In genomic region chr2:68238955-68239822, GRCh38 we compare ENCODE assay signal across 12 cellular contexts. TPM values are rescaled to one million over a fixed set of nuclear protein-coding genes. Genes with fewer than 3 reads are reported as not detected.
DNase-seq lines count a peak whose midpoint lies in the region; ATAC-seq, FAIRE-seq and TF ChIP-seq lines count a peak whose summit lies in the region.
"Had no signal": no experiment of that assay in that cellular context is flagged by ENCODE, and none has a peak within 500 bp of the region (broad histone marks: within the 10 kb centered on the region; RNA-seq: fewer than 3 reads in every experiment).

No MANE protein-coding gene starts in this region.

- no peak overlapping the region for H2AFZ ChIP-seq in HepG2 (ENCODE audit: low read length)

- 91% methylated on average over 6 of the region's 6 CpGs for WGBS in HepG2 (ENCODE audit: low lambda C conversion rate)

- peak overlapping the region; percentile 9 for H3K27ac Mint-ChIP-seq in WTC11

- no peak overlapping the region for H3K4me3 ChIP-seq in HepG2 (replicated peaks in 1 of 3; ENCODE audit: insufficient read depth in 1 of 3, low read depth in 2 of 3, low read length in 3 of 3)

- H3K36me3 ChIP-seq in HepG2 (replicated peaks in 1 of 2; ENCODE audit: control insufficient read depth in 1 of 2, insufficient read depth in 2 of 2, low read length in 2 of 2): peaks cover 0 to 5% of the 10 kb centered on the region in 2 experiments; a peak in 2 of 5 replicates

- H3K4me2 ChIP-seq in HepG2 (ENCODE audit: low read depth, low read length): no peak overlapping the region

- H3K9me3 Mint-ChIP-seq in WTC11: no peaks in the 10 kb centered on the region
- H3K9me3 Mint-ChIP-seq: neural crest cell had no signal

- intact Hi-C loops in HepG2 (cut with micrococcal nuclease; ENCODE audit: unreplicated experiment): no loop called here

- no peaks in the 10 kb centered on the region for H3K27me3 ChIP-seq in HepG2 (ENCODE audit: control insufficient read depth in 1 of 2, insufficient read depth in 2 of 2, low read length in 2 of 2)

- no peaks in the 10 kb centered on the region for H3K27me3 Mint-ChIP-seq in WTC11 (ENCODE audit: low read depth)

- H3K4me3 Mint-ChIP-seq in WTC11: no peak overlapping the region
- H3K4me3 Mint-ChIP-seq: neural crest cell had no signal

- ATAC-seq in WTC11: no peak
- no peak for ATAC-seq in HepG2
- ATAC-seq in HG02885 (IDR thresholded peaks at IDR 0.05; ENCODE audit: poor library complexity, unreplicated experiment): no peak
- no peak for ATAC-seq in HG02798 (IDR thresholded peaks at IDR 0.05; ENCODE audit: poor library complexity, unreplicated experiment)
- ATAC-seq: Panc1 had no signal

- H3K79me2 ChIP-seq in HepG2 (ENCODE audit: insufficient read depth, low read length): peaks cover 100% of the 10 kb centered on the region

- TF ChIP-seq CTCF in WTC11 (IDR thresholded peaks at IDR 0.05) (no peak), HepG2 (CRISPR knock-in tag; IDR thresholded peaks at IDR 0.05) (no peak)

- no TSS peak for BruUV-seq in HepG2 (replicated peaks; lab: Mats Ljungman, UMichigan)

- TF ChIP-seq EP300 in HepG2 (IDR thresholded peaks at IDR 0.05; ENCODE audit: low read depth in 2 of 2, low read length in 2 of 2) (no peak), HepG2 (CRISPR knock-in tag; IDR thresholded peaks at IDR 0.05; ENCODE audit: borderline replicate concordance) (no peak)

- peaks cover 51% of the 10 kb centered on the region for H3K4me1 Mint-ChIP-seq in WTC11

- no peak for TF ChIP-seq POLR2A in HepG2 (IDR thresholded peaks at IDR 0.05; ENCODE audit: insufficient read depth in 1 of 2, low read depth in 2 of 2, low read length in 2 of 2)

- no peak overlapping the region for H3K9ac ChIP-seq in HepG2 (ENCODE audit: insufficient read depth, low read depth, low read length)

- TF ChIP-seq RAD21 in HepG2 (CRISPR knock-in tag; IDR thresholded peaks at IDR 0.05): no peak

- H3K9me3 ChIP-seq in HepG2 (ENCODE audit: low read length): no peaks in the 10 kb centered on the region

- no peaks in the 10 kb centered on the region for H3K36me3 Mint-ChIP-seq in WTC11

- in situ Hi-C loops in HepG2 (cut with HindIII; ENCODE audit: extremely low pct_ligation_motif_present, low pct_unique_long_range_greater_than_20kb): no loop called here

- peaks cover 67% of the 10 kb centered on the region for H4K20me1 ChIP-seq in HepG2 (ENCODE audit: insufficient read depth, low read length)

- FAIRE-seq in HepG2 (lab: Jason Lieb, UNC): no peak

- 0 out of 2 replicates have a peak, but pooled peaks cover 26% of the 10 kb centered on the region for H3K4me1 ChIP-seq in HepG2 (ENCODE audit: insufficient read depth, low read length)

- DNase-seq in CD1c-positive myeloid dendritic cell (ENCODE audit: extremely low spot score) (peak; percentile 36), HCEC 1CT (peak; percentile 64), WTC11 (ENCODE audit: low spot score) (no peak), HepG2 (ENCODE audit: low spot score) (no peak), midbrain (lab: John Stamatoyannopoulos, UW) (no peak)
- no peak for DNase-seq in activated CD4-positive, alpha-beta T cell treated with anti-CD3 and anti-CD28 coated beads for 48 hours
- DNase-seq: erythroblast, NCI-H2081 treated with DMSO at 0.1 percent for 48 hours had no signal

- POLR2A ChIA-PET in WTC11 (lab: Charles Lee): no interaction called here
- POLR2A ChIA-PET in HepG2 (lab: Yijun Ruan, JAX): no interaction called here

- no peak overlapping the region for H3K27ac ChIP-seq in HepG2 (ENCODE audit: extremely low read length, insufficient read depth, low read length)

- CTCF ChIA-PET in WTC11 (lab: Charles Lee) (interaction anchor here (0.6 to 1.4 kb wide), 2 partner anchors 13 to 14 kb away, joined by 3 read pairs; partner anchors contain the start of gene PPP3R1), HepG2 (lab: Yijun Ruan, JAX; ENCODE audit: low intra/inter-chr PET ratio, low total read pairs) (no interaction called here)

TF ChIP-seq in WTC11, 78 proteins besides CTCF, POLR2A, EP300 and RAD21 (continues in another document):
- TF ChIP-seq CBFB (CRISPR knock-in tag; IDR thresholded peaks at IDR 0.05; ENCODE audit: low read depth) (no peak), IRF1 (CRISPR knock-in tag; IDR thresholded peaks at IDR 0.05) (no peak), FOXK1 (CRISPR knock-in tag; IDR thresholded peaks at IDR 0.05) (no peak), SOX15 (CRISPR knock-in tag; IDR thresholded peaks at IDR 0.05) (no peak), CREB1 (CRISPR knock-in tag; IDR thresholded peaks at IDR 0.05) (no peak), HMGXB4 (CRISPR knock-in tag; IDR thresholded peaks at IDR 0.05) (no peak)

TF ChIP-seq in HepG2, 621 proteins besides CTCF, POLR2A, EP300 and RAD21:
- TF ChIP-seq ZNF883 (CRISPR knock-in tag; IDR thresholded peaks at IDR 0.05; ENCODE audit: not compliant biosample characterization): no peak
- TF ChIP-seq CEBPB (IDR thresholded peaks at IDR 0.05; ENCODE audit: borderline replicate concordance, low read depth, low read length): peak; percentile 79
- TF ChIP-seq HOMEZ (CRISPR knock-in tag; IDR thresholded peaks at IDR 0.05; ENCODE audit: low read depth): peak; percentile 65; the same call in 1 of the 2 replicates

RNA-seq across cellular contexts. Expression of gene PPP3R1, which starts 13.1 kb away (rescaled TPM):
- 53.7 to 61.4 TPM (median 54.3 TPM) in 3 replicates for total RNA-seq in WTC11 (2021)
- 25.7 and 42.3 TPM in 2 replicates for total RNA-seq in HepG2 (2016; rRNA removed; fragmentation: Illumina TruSeq; extraction: Trizol)
- total RNA-seq in HepG2 (2016; cell fraction: cytosol; rRNA removed; fragmentation: Illumina TruSeq; extraction: Trizol; ENCODE audit: low read depth): 8.3 and 8.5 TPM in 2 replicates
- 27.2 and 43.7 TPM in 2 replicates for total RNA-seq in HepG2 (2016; cell fraction: insoluble cytoplasmic fraction; rRNA removed; fragmentation: Illumina TruSeq; extraction: Trizol)
- 28.3 and 35.0 TPM in 2 replicates for total RNA-seq in HepG2 (2016; cell fraction: membrane; rRNA removed; fragmentation: Illumina TruSeq; extraction: Trizol)
- total RNA-seq in HepG2 (2016; cell fraction: nucleus; rRNA removed; fragmentation: Illumina TruSeq; extraction: Trizol): 26.7 and 28.8 TPM in 2 replicates
- polyA plus RNA-seq in HepG2 (2011; rRNA removed): 10.5 and 11.6 TPM in 2 replicates
- polyA plus RNA-seq in HepG2 (2011; cell fraction: cytosol; rRNA removed): 4.7 and 9.2 TPM in 2 replicates
- 4.5 and 5.9 TPM in 2 replicates for polyA plus RNA-seq in HepG2 (2011; cell fraction: nucleus; rRNA removed)
- polyA plus RNA-seq in HepG2 (2012): 45.6 and 57.9 TPM in 2 replicates
- 4.1 and 4.4 TPM in 2 replicates for polyA plus RNA-seq in HepG2 (2016; cell fraction: cytosol; fragmentation: Illumina TruSeq; extraction: Trizol; ENCODE audit: low read depth)
- polyA plus RNA-seq in HepG2 (2016; cell fraction: insoluble cytoplasmic fraction; fragmentation: Illumina TruSeq; extraction: Trizol; ENCODE audit: low read depth): 62.1 and 62.9 TPM in 2 replicates
- 17.2 and 17.6 TPM in 2 replicates for polyA plus RNA-seq in HepG2 (2016; cell fraction: membrane; fragmentation: Illumina TruSeq; extraction: Trizol; ENCODE audit: low read depth)
- 41.0 and 41.7 TPM in 2 replicates for polyA plus RNA-seq in HepG2 (2016; cell fraction: nucleus; fragmentation: Illumina TruSeq; extraction: Trizol; ENCODE audit: insufficient read depth, low read depth)
- 6.3 and 10.2 TPM in 2 replicates for polyA minus RNA-seq in HepG2 (2011; rRNA and poly(A)+ RNA removed; ENCODE audit: low replicate concordance)
- polyA minus RNA-seq in HepG2 (2011; cell fraction: cytosol; rRNA and poly(A)+ RNA removed): 29.7 and 31.3 TPM in 2 replicates
- 20.0 and 21.9 TPM in 2 replicates for polyA minus RNA-seq in HepG2 (2011; cell fraction: nucleus; rRNA and poly(A)+ RNA removed)

Comparison
In these comparisons a context has a peak if more than half of its experiments do, and no peak if none do; other contexts are left out.
1. DNase-seq: peak in CD1c-positive myeloid dendritic cell (single experiment) and HCEC 1CT (single experiment); none in WTC11 (single experiment), HepG2 (single experiment), midbrain (single experiment) and activated CD4-positive, alpha-beta T cell treated with anti-CD3 and anti-CD28 coated beads for 48 hours (single experiment).